In the genomic region with DNA sequence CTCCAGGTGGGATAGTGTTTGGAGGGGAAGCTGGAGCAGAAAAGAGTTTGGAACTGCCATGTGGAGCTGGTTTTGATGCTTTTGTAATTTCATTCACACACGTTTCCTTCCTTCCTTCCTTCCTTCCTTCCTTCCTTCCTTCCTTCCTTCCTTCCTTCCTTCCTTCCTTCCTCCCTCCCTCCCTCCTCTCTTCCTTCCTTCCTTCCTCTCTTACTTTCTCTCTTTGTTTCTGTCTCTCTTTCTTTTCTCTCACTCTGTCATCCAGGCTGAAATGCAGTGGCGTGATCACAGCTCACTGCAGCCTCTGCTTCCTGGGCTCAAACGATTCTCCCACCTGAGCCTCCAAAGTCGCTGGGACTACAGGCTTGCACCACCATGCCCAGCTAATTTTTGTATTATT, we compare ENCODE assay signal across 23 cellular contexts.
DNase-seq lines count a peak whose midpoint lies in the region; ATAC-seq and TF ChIP-seq lines count a peak whose summit lies in the region.
"Had no signal": no experiment of that assay in that cellular context is flagged by ENCODE, and none has a peak within 500 bp of the region (broad histone marks: within the 10 kb centered on the region; RNA-seq: fewer than 3 reads in every experiment).

No MANE protein-coding gene starts in this region.

- H3K27me3 ChIP-seq in A673 (replicated peaks; ENCODE audit: insufficient read depth, low read depth, low read length, poor library complexity): no peaks in the 10 kb centered on the region
- H3K27me3 ChIP-seq: BE2C, BLaER1 had no signal

- peaks cover 4% of the 10 kb centered on the region for H3K36me3 Mint-ChIP-seq in nephron progenitor cell (ENCODE audit: low read depth)
- no peaks in the 10 kb centered on the region for H3K36me3 Mint-ChIP-seq in natural killer cell
- H3K36me3 Mint-ChIP-seq: CD14-positive monocyte; CD4-positive, alpha-beta memory T cell; CD4-positive, CD25-positive, alpha-beta regulatory T cell had no signal

- peaks cover 31% of the 10 kb centered on the region for H3K4me1 ChIP-seq in A673 (ENCODE audit: insufficient read depth, low read length, poor library complexity, severe bottlenecking)
- H3K4me1 ChIP-seq: A549, BE2C, BLaER1 had no signal

- H3K9me3 ChIP-seq in A673 (ENCODE audit: low read depth, low read length, poor library complexity, severe bottlenecking): peaks cover 11% of the 10 kb centered on the region
- H3K9me3 ChIP-seq in SK-N-MC (ENCODE audit: low read depth, low read length): peaks cover 10% of the 10 kb centered on the region; the same call in 1 of the 2 replicates
- H3K9me3 ChIP-seq: A549, BE2C, BLaER1 had no signal

- DNase-seq in A673 (ENCODE audit: low spot score) (peak; percentile 87), SK-N-MC (ENCODE audit: low read depth, low spot score) (peak; percentile 88), nephron progenitor cell (no peak), left cardiac atrium (no peak), natural killer cell (no peak)
- DNase-seq: ACHN; BE2C; C1 segment of cervical spinal cord; CD4-positive, alpha-beta memory T cell; CD4-positive, CD25-positive, alpha-beta regulatory T cell; CD8-positive, alpha-beta memory T cell; COR-L47; DMS 273 treated with DMSO at 0.1 percent for 48 hours; DMS153; DMS53; DND-41; EL; GDM1 had no signal

- peaks cover 10% of the 10 kb centered on the region for H3K4me1 Mint-ChIP-seq in nephron progenitor cell
- no peaks in the 10 kb centered on the region for H3K4me1 Mint-ChIP-seq in natural killer cell

- H3K27ac Mint-ChIP-seq in nephron progenitor cell (peak overlapping the region; percentile 33), natural killer cell (no peak overlapping the region)

- peak overlapping the region; percentile 86 for H3K27ac ChIP-seq in A673 (ENCODE audit: low read depth, low read length, poor library complexity, severe bottlenecking)
- peak overlapping the region; percentile 99 for H3K27ac ChIP-seq in SK-N-MC
- H3K27ac ChIP-seq: 22Rv1, A549, BLaER1 had no signal

- ATAC-seq in left cardiac atrium: no peak
- ATAC-seq in natural killer cell: no peak
- ATAC-seq: A549, GM12878 had no signal

- H3K4me3 Mint-ChIP-seq in nephron progenitor cell (no peak overlapping the region), natural killer cell (no peak overlapping the region)
- H3K4me3 Mint-ChIP-seq: CD14-positive monocyte; CD4-positive, alpha-beta memory T cell; CD4-positive, CD25-positive, alpha-beta regulatory T cell; CD8-positive, alpha-beta memory T cell had no signal

- H3K9me3 Mint-ChIP-seq in nephron progenitor cell: peaks cover 4% of the 10 kb centered on the region
- H3K9me3 Mint-ChIP-seq in natural killer cell: no peaks in the 10 kb centered on the region

- POLR2A ChIA-PET in A673 (lab: Charles Lee; ENCODE audit: low non-redundant PET): interaction anchor here (0.6 to 0.7 kb wide), 2 partner anchors 311 to 1398 kb away, joined by 3 read pairs; no protein-coding TSS in a partner anchor

- no peak for TF ChIP-seq CTCF in A673 (conservative IDR thresholded peaks at IDR 0.05; ENCODE audit: low read depth, low read length)
- TF ChIP-seq CTCF in nephron progenitor cell (IDR thresholded peaks at IDR 0.05): no peak
- no peak for TF ChIP-seq CTCF in natural killer cell (IDR thresholded peaks at IDR 0.05)

- intact Hi-C loops in A673 (cut with micrococcal nuclease; ENCODE audit: unreplicated experiment) (loop anchor here (5.0 kb wide), 2 partner anchors 166 to 674 kb away; a partner anchor contains a TSS), left cardiac atrium (cut with DNase I) (no loop called here), natural killer cell (cut with micrococcal nuclease) (no loop called here)

- CTCF ChIA-PET in A673 (lab: Charles Lee): interaction anchor here (0.6 to 1.2 kb wide), 3 partner anchors 18 to 675 kb away, joined by 3 read pairs; no protein-coding TSS in a partner anchor

- peak overlapping the region; percentile 71 for H3K9ac ChIP-seq in SK-N-MC (ENCODE audit: insufficient read length)
- H3K9ac ChIP-seq: BLaER1 had no signal

- H3K4me3 ChIP-seq in A673 (ENCODE audit: low read depth, low read length, poor library complexity, severe bottlenecking) (no peak overlapping the region), SK-N-MC (peak overlapping the region; percentile 63)
- H3K4me3 ChIP-seq: A549, BLaER1, GM12878 had no signal

- no TSS peak for BruUV-seq in A673 (replicated peaks; lab: Mats Ljungman, UMichigan)

- H3K27me3 Mint-ChIP-seq in nephron progenitor cell (ENCODE audit: low read depth, poor library complexity) (peaks cover 6% of the 10 kb centered on the region), natural killer cell (ENCODE audit: low read depth in 2 of 2) (peaks cover 0 to 3% of the 10 kb centered on the region in 2 donors)
- H3K27me3 Mint-ChIP-seq: CD4-positive, alpha-beta memory T cell had no signal

- H3K36me3 ChIP-seq in A673 (ENCODE audit: insufficient read depth, low read length, poor library complexity, severe bottlenecking) (no peaks in the 10 kb centered on the region), SK-N-MC (ENCODE audit: insufficient read depth, low read length) (peaks cover 8% of the 10 kb centered on the region; the same call in 1 of the 2 replicates)
- H3K36me3 ChIP-seq: BE2C, BLaER1 had no signal

Comparison
In these comparisons a context has a peak if more than half of its experiments do, and no peak if none do; other contexts are left out.
1. DNase-seq: peak in A673 (single experiment) and SK-N-MC (single experiment); none in nephron progenitor cell (single experiment), left cardiac atrium (single experiment) and natural killer cell (single experiment).